Comparison of ENCODE assay signal across 21 cellular contexts in the genomic region with DNA sequence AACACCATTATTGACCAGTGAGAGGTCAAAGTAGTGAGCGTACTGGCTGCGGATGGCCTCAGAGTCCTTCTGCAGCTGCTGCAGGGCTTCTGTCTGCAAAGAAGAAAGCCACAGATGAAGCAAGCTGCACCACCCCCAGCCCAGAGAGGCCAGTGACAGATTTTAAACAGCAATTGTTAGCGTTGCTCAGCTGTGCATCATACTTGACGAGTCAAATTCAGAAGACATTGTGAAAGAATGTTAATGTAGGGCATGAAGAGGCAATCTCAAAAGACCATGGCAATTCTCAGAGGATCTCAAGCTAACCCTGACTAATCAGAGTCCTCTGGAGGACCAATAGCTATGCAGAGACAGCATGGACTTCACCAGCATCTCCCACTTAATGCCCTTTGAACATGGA. TPM values are rescaled to one million over a fixed set of nuclear protein-coding genes. Genes with fewer than 3 reads are reported as not detected.
DNase-seq lines count a peak whose midpoint lies in the region; ATAC-seq and TF ChIP-seq lines count a peak whose summit lies in the region.
"Had no signal": no experiment of that assay in that cellular context is flagged by ENCODE, and none has a peak within 500 bp of the region (broad histone marks: within the 10 kb centered on the region; RNA-seq: fewer than 3 reads in every experiment).

No MANE protein-coding gene starts in this region.

- H2AFZ ChIP-seq in osteoblast (ENCODE audit: low read length), result no peak overlapping the region

- peak; percentile 64 for DNase-seq in ELR (ENCODE audit: low read depth)
- peak; percentile 69 for DNase-seq in NB4 (ENCODE audit: low read depth)
- DNase-seq in epithelial cell of esophagus (ENCODE audit: low read depth), result peak; percentile 10
- DNase-seq in osteoblast (ENCODE audit: insufficient read length, low spot score, missing footprints), result peak; percentile 89
- DNase-seq in GF-D8 (lab: John Stamatoyannopoulos, UW), result no peak
- DNase-seq: activated CD4-positive, CD25-positive, alpha-beta regulatory T cell; activated CD8-positive, alpha-beta memory T cell treated with anti-CD3 and anti-CD28 coated beads for 24 hours; effector CD8-positive, alpha-beta T cell; esophagus squamous epithelium; left ventricle myocardium inferior; mucosa of descending colon; NCI-H1048; NCI-H2081; NCI-H510A; retina; stimulated activated naive B cell treated with anti-CD40 and anti-IgM and Interleukin-4, amounts not matched to agents 10 μg/mL and 1 μg/mL and 100 μg/mL, for 72 hours; T-helper 2 cell; tibial artery had no signal

- H3K4me1 ChIP-seq in osteoblast (ENCODE audit: insufficient read depth, low read length), result peaks cover 26% of the 10 kb centered on the region
- H3K4me1 ChIP-seq: tibial artery had no signal

- peaks cover 6% of the 10 kb centered on the region for H3K4me1 Mint-ChIP-seq in stimulated activated memory B cell treated with anti-CD40 and anti-IgM and Interleukin-4, amounts not matched to agents 10 μg/mL and 1 μg/mL and 100 μg/mL, for 72 hours

- no peak for TF ChIP-seq POLR2A in NB4 (IDR thresholded peaks at IDR 0.05; ENCODE audit: extremely low read depth, insufficient read length)

- no peaks in the 10 kb centered on the region for H3K79me2 ChIP-seq in osteoblast (ENCODE audit: insufficient read depth, low read length)

- peak overlapping the region; percentile 15 for H3K4me2 ChIP-seq in osteoblast (ENCODE audit: insufficient read depth, low read length)

- no peak overlapping the region for H3K4me3 Mint-ChIP-seq in stimulated activated memory B cell treated with anti-CD40 and anti-IgM and Interleukin-4, amounts not matched to agents 10 μg/mL and 1 μg/mL and 100 μg/mL, for 72 hours
- H3K4me3 Mint-ChIP-seq: stimulated activated naive B cell treated with anti-CD40 and anti-IgM and Interleukin-4, amounts not matched to agents 10 μg/mL and 1 μg/mL and 100 μg/mL, for 72 hours had no signal

- H4K20me1 ChIP-seq in osteoblast (ENCODE audit: insufficient read depth, low read length), result no peaks in the 10 kb centered on the region

- peaks cover 19% of the 10 kb centered on the region for H3K36me3 Mint-ChIP-seq in stimulated activated memory B cell treated with anti-CD40 and anti-IgM and Interleukin-4, amounts not matched to agents 10 μg/mL and 1 μg/mL and 100 μg/mL, for 72 hours

- H3K27me3 ChIP-seq in osteoblast (ENCODE audit: insufficient read depth, low read length), result no peaks in the 10 kb centered on the region
- H3K27me3 ChIP-seq: esophagus squamous epithelium, tibial artery had no signal

- no peaks in the 10 kb centered on the region for H3K27me3 Mint-ChIP-seq in stimulated activated memory B cell treated with anti-CD40 and anti-IgM and Interleukin-4, amounts not matched to agents 10 μg/mL and 1 μg/mL and 100 μg/mL, for 72 hours
- H3K27me3 Mint-ChIP-seq: stimulated activated naive B cell treated with anti-CD40 and anti-IgM and Interleukin-4, amounts not matched to agents 10 μg/mL and 1 μg/mL and 100 μg/mL, for 72 hours had no signal

- no peak overlapping the region for H3K27ac Mint-ChIP-seq in stimulated activated memory B cell treated with anti-CD40 and anti-IgM and Interleukin-4, amounts not matched to agents 10 μg/mL and 1 μg/mL and 100 μg/mL, for 72 hours
- H3K27ac Mint-ChIP-seq: stimulated activated naive B cell treated with anti-CD40 and anti-IgM and Interleukin-4, amounts not matched to agents 10 μg/mL and 1 μg/mL and 100 μg/mL, for 72 hours had no signal

- H3K9me3 Mint-ChIP-seq in stimulated activated memory B cell treated with anti-CD40 and anti-IgM and Interleukin-4, amounts not matched to agents 10 μg/mL and 1 μg/mL and 100 μg/mL, for 72 hours, result no peaks in the 10 kb centered on the region
- H3K9me3 Mint-ChIP-seq: stimulated activated naive B cell treated with anti-CD40 and anti-IgM and Interleukin-4, amounts not matched to agents 10 μg/mL and 1 μg/mL and 100 μg/mL, for 72 hours had no signal

- no peak overlapping the region for H3K4me3 ChIP-seq in NB4 (ENCODE audit: low read depth, low read length)
- no peak overlapping the region for H3K4me3 ChIP-seq in epithelial cell of esophagus (ENCODE audit: low read length)
- H3K4me3 ChIP-seq in osteoblast (ENCODE audit: insufficient read depth, low read length), result no peak overlapping the region
- H3K4me3 ChIP-seq: esophagus squamous epithelium, left ventricle myocardium inferior, mucosa of descending colon, tibial artery had no signal

- peaks cover 33% of the 10 kb centered on the region for H3K36me3 ChIP-seq in osteoblast (ENCODE audit: insufficient read depth, low read length)

- no peaks in the 10 kb centered on the region for H3K9me3 ChIP-seq in osteoblast (ENCODE audit: low read depth, low read length)
- H3K9me3 ChIP-seq: esophagus squamous epithelium, left ventricle myocardium inferior, mucosa of descending colon, tibial artery had no signal

- ATAC-seq in HG03280 (IDR thresholded peaks at IDR 0.05; ENCODE audit: unreplicated experiment) (no peak), GM21717 (IDR thresholded peaks at IDR 0.05; ENCODE audit: unreplicated experiment) (no peak)
- ATAC-seq in stimulated activated memory B cell treated with anti-CD40 and anti-IgM and Interleukin-4, amounts not matched to agents 10 μg/mL and 1 μg/mL and 100 μg/mL, for 72 hours, result no peak
- ATAC-seq: mucosa of descending colon; stimulated activated naive B cell treated with anti-CD40 and anti-IgM and Interleukin-4, amounts not matched to agents 10 μg/mL and 1 μg/mL and 100 μg/mL, for 72 hours had no signal

- no peak for TF ChIP-seq CTCF in NB4 (IDR thresholded peaks at IDR 0.05; ENCODE audit: low read depth, low read length)
- TF ChIP-seq CTCF in epithelial cell of esophagus (IDR thresholded peaks at IDR 0.05; ENCODE audit: insufficient read depth, low read depth, low read length, missing control alignments), result no peak
- no peak for TF ChIP-seq CTCF in osteoblast (IDR thresholded peaks at IDR 0.05; ENCODE audit: extremely low read depth, low read depth, low read length)

- H3K27ac ChIP-seq in osteoblast (ENCODE audit: low read depth, low read length), result peak overlapping the region; percentile 43
- H3K27ac ChIP-seq: esophagus squamous epithelium, left ventricle myocardium inferior, tibial artery had no signal

RNA-seq across cellular contexts. Expression of gene DKC1, which starts 16.6 kb away (rescaled TPM):
- total RNA-seq in osteoblast, result 30.8 and 31.8 TPM in 2 replicates

RNA-seq across cellular contexts. Expression of gene MPP1, which starts 26.0 kb away (rescaled TPM):
- total RNA-seq in osteoblast, result 14.8 and 17.1 TPM in 2 replicates

RNA-seq across cellular contexts. Expression of gene GAB3, which starts 28.4 kb away (rescaled TPM):
- total RNA-seq in osteoblast, result 3.2 and 6.9 TPM in 2 replicates

RNA-seq across cellular contexts. Expression of gene SMIM9, which starts 55.2 kb away (rescaled TPM):
- not detected in 2 replicates for total RNA-seq in osteoblast
- total RNA-seq: esophagus squamous epithelium, left ventricle myocardium inferior, mucosa of descending colon had no signal
